ENCODE assay signal across 1 cellular context in the genomic region with DNA sequence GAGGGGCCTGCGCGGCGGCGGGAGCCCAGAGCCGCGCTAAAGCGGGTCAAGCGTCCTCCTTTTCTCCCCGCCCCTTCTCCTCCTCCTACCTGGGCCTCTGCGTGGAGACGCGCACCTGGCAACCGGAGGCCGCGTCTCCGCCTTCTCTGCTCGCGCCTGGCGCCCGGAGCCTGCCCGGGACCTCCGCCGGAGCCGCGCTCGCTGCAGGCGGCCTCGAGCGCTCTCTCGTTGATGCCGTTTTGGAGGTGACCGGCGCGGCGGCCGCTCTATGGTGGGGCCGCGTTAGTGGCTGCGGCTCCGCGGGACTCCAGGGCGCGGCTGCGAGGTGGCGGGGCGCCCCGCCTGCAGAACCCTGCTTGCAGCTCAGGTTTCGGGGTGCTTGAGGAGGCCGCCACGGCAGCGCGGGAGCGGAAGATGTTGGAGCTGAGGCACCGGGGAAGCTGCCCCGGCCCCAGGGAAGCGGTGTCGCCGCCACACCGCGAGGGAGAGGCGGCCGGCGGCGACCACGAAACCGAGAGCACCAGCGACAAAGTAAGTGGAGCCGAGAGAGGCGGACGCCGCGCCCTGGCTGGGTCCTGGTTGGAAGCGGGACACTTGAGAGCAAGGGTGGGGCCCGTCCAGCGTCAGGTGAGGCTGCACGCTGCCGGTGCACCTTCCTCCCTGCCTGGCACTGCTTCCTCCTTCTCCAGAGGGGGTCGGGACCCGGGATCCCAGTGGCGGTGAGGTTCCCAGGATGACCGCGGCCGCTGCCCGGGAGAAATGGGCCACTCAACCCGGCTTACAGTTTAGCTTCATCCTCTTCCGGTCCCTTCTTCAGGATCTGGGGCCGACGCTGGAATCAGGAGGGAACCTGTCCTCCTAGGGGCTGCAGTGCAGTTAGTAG.
TF ChIP-seq lines count a peak whose summit lies in the region.

TSS of gene CDS1 (plus strand) at position 140 of the 883 bp plus-strand sequence. CDS start at position 415, 275 bp downstream.

TF ChIP-seq in IMR-90, 13 proteins besides CTCF, POLR2A, EP300 and RAD21 (continued from another document):
- TF ChIP-seq ELK1 (IDR thresholded peaks at IDR 0.05; ENCODE audit: borderline replicate concordance, low read depth, low read length) (no peak), RFX5 (IDR thresholded peaks at IDR 0.05; ENCODE audit: low read depth, low read length) (no peak)
- TF ChIP-seq, protein P1, sequence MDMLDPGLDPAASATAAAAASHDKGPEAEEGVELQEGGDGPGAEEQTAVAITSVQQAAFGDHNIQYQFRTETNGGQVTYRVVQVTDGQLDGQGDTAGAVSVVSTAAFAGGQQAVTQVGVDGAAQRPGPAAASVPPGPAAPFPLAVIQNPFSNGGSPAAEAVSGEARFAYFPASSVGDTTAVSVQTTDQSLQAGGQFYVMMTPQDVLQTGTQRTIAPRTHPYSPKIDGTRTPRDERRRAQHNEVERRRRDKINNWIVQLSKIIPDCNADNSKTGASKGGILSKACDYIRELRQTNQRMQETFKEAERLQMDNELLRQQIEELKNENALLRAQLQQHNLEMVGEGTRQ (IDR thresholded peaks at IDR 0.05; ENCODE audit: low read depth, low read length): no peak
TF ChIP-seq in IMR-90: peak in this region for 0.
